25 cellular contexts compared by ENCODE assay signal in the genomic region with DNA sequence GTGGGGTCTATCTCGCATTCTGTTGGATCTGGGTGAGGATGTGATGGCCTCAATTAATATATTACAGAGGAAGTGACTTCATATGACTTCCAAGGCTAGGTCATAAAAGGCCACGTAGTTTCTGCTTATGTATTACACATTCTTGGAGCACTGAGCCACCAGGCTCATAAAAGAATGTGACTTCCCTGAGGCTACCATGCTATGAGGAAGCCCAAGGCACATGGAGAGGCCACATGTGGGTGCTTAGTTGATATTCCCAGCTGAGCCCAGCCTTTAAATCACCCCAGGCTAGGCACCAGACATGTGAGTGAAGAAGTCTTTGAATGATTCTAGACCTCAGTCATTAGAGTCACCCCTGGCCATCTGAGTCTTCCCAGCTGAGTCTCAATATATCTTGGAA. TPM values are rescaled to one million over a fixed set of nuclear protein-coding genes. Genes with fewer than 3 reads are reported as not detected.
"Had no signal": no experiment of that assay in that cellular context is flagged by ENCODE, and none has a peak within 500 bp of the region (broad histone marks: within the 10 kb centered on the region; RNA-seq: fewer than 3 reads in every experiment).

No MANE protein-coding gene starts in this region.

- H3K4me1 ChIP-seq: gastroesophageal sphincter, left ventricle myocardium inferior, lower lobe of right lung, sigmoid colon, testis, upper lobe of left lung, uterus had no signal

- H3K9me3 ChIP-seq: gastroesophageal sphincter, left ventricle myocardium inferior, lower lobe of right lung, psoas muscle, sigmoid colon, testis, upper lobe of left lung, uterus had no signal

- H3K27me3 ChIP-seq: gastroesophageal sphincter, sigmoid colon, testis, upper lobe of left lung, uterus had no signal

- H3K36me3 Mint-ChIP-seq: stimulated activated naive B cell treated with anti-CD40 and anti-IgM and Interleukin-4, amounts not matched to agents 10 μg/mL and 1 μg/mL and 100 μg/mL, for 72 hours had no signal

- ATAC-seq: gastroesophageal sphincter; left cardiac atrium; lower lobe of right lung; naive thymus-derived CD4-positive, alpha-beta T cell; psoas muscle; stimulated activated naive B cell treated with anti-CD40 and anti-IgM and Interleukin-4, amounts not matched to agents 10 μg/mL and 1 μg/mL and 100 μg/mL, for 72 hours; stimulated activated naive CD8-positive, alpha-beta T cell treated with anti-CD3 and anti-CD28 coated beads, Interleukin-15, amount 100 ng/mL, for 72 hours had no signal

- DNase-seq: effector CD4-positive, alpha-beta T cell; endodermal cell; erythroblast; glutamatergic neuron; left cardiac atrium; left ventricle myocardium inferior; lower lobe of right lung; mesenchymal stem cell; midbrain; naive thymus-derived CD4-positive, alpha-beta T cell; nephron progenitor cell; psoas muscle; retina; sigmoid colon; stimulated activated CD4-positive, alpha-beta T cell treated with anti-CD3 and anti-CD28 coated beads, Interleukin-2, amount 100 ng/mL, for 24 hours; stimulated activated CD4-positive, alpha-beta T cell treated with anti-CD3 and anti-CD28 coated beads, Interleukin-4, amount 100 ng/mL, for 4 hours; stimulated activated naive B cell treated with anti-CD40 and anti-IgM and Interleukin-4, amounts not matched to agents 10 μg/mL and 1 μg/mL and 100 μg/mL, for 72 hours; stimulated activated naive CD8-positive, alpha-beta T cell treated with anti-CD3 and anti-CD28 coated beads, Interleukin-15, amount 100 ng/mL, for 72 hours; testis; upper lobe of left lung; uterus had no signal

- H3K27ac Mint-ChIP-seq: endodermal cell; naive thymus-derived CD4-positive, alpha-beta T cell; nephron progenitor cell; stimulated activated naive B cell treated with anti-CD40 and anti-IgM and Interleukin-4, amounts not matched to agents 10 μg/mL and 1 μg/mL and 100 μg/mL, for 72 hours had no signal

- H3K4me3 ChIP-seq: coronary artery, gastroesophageal sphincter, left ventricle myocardium inferior, lower lobe of right lung, psoas muscle, sigmoid colon, skin epidermis, testis, upper lobe of left lung, uterus had no signal

- H3K9me3 Mint-ChIP-seq: nephron progenitor cell; stimulated activated naive B cell treated with anti-CD40 and anti-IgM and Interleukin-4, amounts not matched to agents 10 μg/mL and 1 μg/mL and 100 μg/mL, for 72 hours; stimulated activated naive CD8-positive, alpha-beta T cell treated with anti-CD3 and anti-CD28 coated beads, Interleukin-15, amount 100 ng/mL, for 72 hours had no signal

- H3K4me3 Mint-ChIP-seq: endodermal cell; naive thymus-derived CD4-positive, alpha-beta T cell; nephron progenitor cell; stimulated activated naive B cell treated with anti-CD40 and anti-IgM and Interleukin-4, amounts not matched to agents 10 μg/mL and 1 μg/mL and 100 μg/mL, for 72 hours; stimulated activated naive CD8-positive, alpha-beta T cell treated with anti-CD3 and anti-CD28 coated beads, Interleukin-15, amount 100 ng/mL, for 72 hours had no signal

- H3K36me3 ChIP-seq: gastroesophageal sphincter, left ventricle myocardium inferior, lower lobe of right lung, sigmoid colon, upper lobe of left lung, uterus had no signal

- H3K27ac ChIP-seq: coronary artery, gastroesophageal sphincter, left ventricle myocardium inferior, lower lobe of right lung, psoas muscle, sigmoid colon, skin epidermis, testis, upper lobe of left lung, uterus had no signal

- H3K4me1 Mint-ChIP-seq: stimulated activated naive B cell treated with anti-CD40 and anti-IgM and Interleukin-4, amounts not matched to agents 10 μg/mL and 1 μg/mL and 100 μg/mL, for 72 hours; stimulated activated naive CD8-positive, alpha-beta T cell treated with anti-CD3 and anti-CD28 coated beads, Interleukin-15, amount 100 ng/mL, for 72 hours had no signal

RNA-seq across cellular contexts. Expression of a gene that starts 13.3 kb away (rescaled TPM):
- total RNA-seq: fibroblast of lung had no signal
